ENCODE assay signal across 22 cellular contexts in the genomic region with DNA sequence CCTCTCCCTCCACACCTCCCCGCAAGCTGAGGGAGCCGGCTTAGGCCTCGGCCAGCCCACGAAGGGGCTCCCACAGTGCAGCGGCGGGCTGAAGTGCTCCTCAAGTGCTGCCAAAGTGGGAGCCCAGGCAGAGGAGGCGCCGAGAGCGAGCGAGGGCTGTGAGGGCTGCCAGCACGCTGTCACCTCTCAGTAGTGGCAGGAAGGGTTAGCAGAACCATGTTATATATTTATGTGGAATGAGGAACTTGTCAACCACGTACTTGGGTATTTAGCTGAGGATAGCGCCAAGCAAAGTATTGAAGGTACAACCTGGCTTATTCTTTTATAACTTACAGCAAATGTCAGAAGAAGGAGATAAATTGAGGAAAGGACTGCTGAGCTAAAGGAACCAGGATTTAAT.
DNase-seq lines count a peak whose midpoint lies in the region; ATAC-seq and TF ChIP-seq lines count a peak whose summit lies in the region.
"Had no signal": no experiment of that assay in that cellular context is flagged by ENCODE, and none has a peak within 500 bp of the region (broad histone marks: within the 10 kb centered on the region; RNA-seq: fewer than 3 reads in every experiment).

No MANE protein-coding gene starts in this region.

- H3K4me1 ChIP-seq in left ventricle myocardium inferior, result no peaks in the 10 kb centered on the region
- no peaks in the 10 kb centered on the region for H3K4me1 ChIP-seq in prostate gland (replicated peaks)
- H3K4me1 ChIP-seq: A549, BE2C, HAP-1 had no signal

- H3K27ac ChIP-seq in left ventricle myocardium inferior (replicated peaks) (no peak overlapping the region), prostate gland (no peak overlapping the region)
- H3K27ac ChIP-seq: A549 had no signal

- H3K36me3 ChIP-seq in left ventricle myocardium inferior, result no peaks in the 10 kb centered on the region
- H3K36me3 ChIP-seq in prostate gland, result no peaks in the 10 kb centered on the region
- H3K36me3 ChIP-seq: BE2C, HAP-1 had no signal

- WGBS in prostate gland, result 96% methylated on average over 13 of the region's 13 CpGs

- H3K9me3 ChIP-seq in left ventricle myocardium inferior (replicated peaks) (peaks cover 18% of the 10 kb centered on the region), prostate gland (no peaks in the 10 kb centered on the region)
- H3K9me3 ChIP-seq: BE2C had no signal

- H3K27me3 ChIP-seq in left ventricle myocardium inferior (ENCODE audit: low read depth) (no peaks in the 10 kb centered on the region), prostate gland (replicated peaks; ENCODE audit: insufficient read depth) (no peaks in the 10 kb centered on the region)
- H3K27me3 ChIP-seq: BE2C; BLaER1 treated with 17β-estradiol and CSF1 and Interleukin-3, amounts not matched to agents 10 nM and 100 nM had no signal

- H3K4me3 ChIP-seq in left ventricle myocardium inferior, result no peak overlapping the region
- H3K4me3 ChIP-seq in prostate gland, result no peak overlapping the region
- H3K4me3 ChIP-seq: A549, HAP-1 had no signal

- no peak for TF ChIP-seq POLR2A in prostate gland (IDR thresholded peaks at IDR 0.05)

- TF ChIP-seq CTCF in left ventricle myocardium inferior (IDR thresholded peaks at IDR 0.05; ENCODE audit: borderline replicate concordance) (no peak), omental fat pad (IDR thresholded peaks at IDR 0.05) (no peak), prostate gland (IDR thresholded peaks at IDR 0.05) (no peak)

- intact Hi-C loops in left ventricle myocardium superior (cut with micrococcal nuclease), result no loop called here
- intact Hi-C loops in left ventricle myocardium inferior (cut with micrococcal nuclease), result loop anchor here (5.0 to 10.0 kb wide), 2 partner anchors 135 to 222 kb away; no protein-coding TSS in a partner anchor
- intact Hi-C loops in prostate gland (cut with DNase I), result no loop called here

- ATAC-seq in left ventricle myocardium superior (peak; percentile 67), omental fat pad (ENCODE audit: low FRiP score) (no peak)
- ATAC-seq: A549 had no signal

- DNase-seq in left ventricle myocardium superior (peak; percentile 39), left ventricle myocardium inferior (no peak), MV-4-11 (lab: John Stamatoyannopoulos, UW) (peak; percentile 57), islet precursor cell (peak; percentile 19), GM19240 (ENCODE audit: insufficient read length, low spot score) (no peak), omental fat pad (ENCODE audit: low spot score) (no peak), prostate gland (ENCODE audit: low spot score) (no peak)
- DNase-seq: 8988T; ACHN; AML-193; BE2C; CD4-positive, alpha-beta T cell; CD8-positive, alpha-beta memory T cell; DMS 273 treated with DMSO at 0.1 percent for 48 hours; DMS79; EL; GDM1; GOT3; HFFc6 had no signal

Comparison
In these comparisons a context has a peak if more than half of its experiments do, and no peak if none do; other contexts are left out.
1. DNase-seq: peak in left ventricle myocardium superior (single experiment), MV-4-11 (single experiment) and islet precursor cell (single experiment); none in left ventricle myocardium inferior (single experiment), GM19240 (single experiment), omental fat pad (single experiment) and prostate gland (single experiment).